Comparison of ENCODE assay signal across 8 cellular contexts in genomic region chr1:203628185-203628996, GRCh38. TPM values are rescaled to one million over a fixed set of nuclear protein-coding genes. Genes with fewer than 3 reads are reported as not detected.
DNase-seq lines count a peak whose midpoint lies in the region; FAIRE-seq and TF ChIP-seq lines count a peak whose summit lies in the region.

No MANE protein-coding gene starts in this region.

- H3K36me3 ChIP-seq in astrocyte (ENCODE audit: insufficient read depth, low read length) (no peaks in the 10 kb centered on the region), iPS DF 6.9 (ENCODE audit: control insufficient read depth, insufficient read depth, low read length) (no peaks in the 10 kb centered on the region)

- no peak for FAIRE-seq in astrocyte (lab: Jason Lieb, UNC)

- H3K4me2 ChIP-seq in astrocyte (ENCODE audit: low read length), result peak overlapping the region; percentile 97

- H3K36me3 Mint-ChIP-seq in astrocyte (ENCODE audit: low read depth, unreplicated experiment), result peaks cover 3% of the 10 kb centered on the region

- no peak for TF ChIP-seq CTCF in astrocyte (IDR thresholded peaks at IDR 0.05; ENCODE audit: insufficient read depth, low read depth, low read length)

- H3K9me3 ChIP-seq in astrocyte (ENCODE audit: insufficient read depth, low read depth, low read length) (no peaks in the 10 kb centered on the region), iPS DF 6.9 (ENCODE audit: control insufficient read depth, insufficient read depth, low read length) (no peaks in the 10 kb centered on the region)

- H3K79me2 ChIP-seq in astrocyte (ENCODE audit: insufficient read depth, low read length), result peaks cover 68% of the 10 kb centered on the region

- peaks cover 35% of the 10 kb centered on the region for H3K4me1 ChIP-seq in astrocyte (ENCODE audit: insufficient read depth, low read length)
- H3K4me1 ChIP-seq in iPS DF 6.9 (ENCODE audit: control insufficient read depth, insufficient read depth, low read length), result peaks cover 8% of the 10 kb centered on the region; the same call in 1 of the 2 replicates

- H3K27me3 Mint-ChIP-seq in astrocyte (ENCODE audit: low read depth, unreplicated experiment), result no peaks in the 10 kb centered on the region

- peak overlapping the region; percentile 79 for H3K27ac ChIP-seq in astrocyte (ENCODE audit: low read depth, low read length)
- H3K27ac ChIP-seq in iPS DF 6.9 (ENCODE audit: low read length), result no peak overlapping the region

- DNase-seq in DMS79 (lab: John Stamatoyannopoulos, UW) (peak; percentile 40), LoVo (ENCODE audit: low spot score) (peak; percentile 23), astrocyte (ENCODE audit: low read depth) (no peak), iPS DF 6.9 (ENCODE audit: low read depth, low spot score) (no peak), skeletal muscle cell (ENCODE audit: low read depth) (no peak), DMS153 (lab: John Stamatoyannopoulos, UW) (no peak), SW480 (ENCODE audit: low spot score) (no peak), NCI-H2196 treated with DMSO at 0.1 percent for 48 hours (lab: John Stamatoyannopoulos, UW; ENCODE audit: unreplicated experiment) (no peak)

- H3K27ac Mint-ChIP-seq in astrocyte (ENCODE audit: unreplicated experiment), result peak overlapping the region; percentile 67

- H4K20me1 ChIP-seq in astrocyte (ENCODE audit: insufficient read depth, low read length), result peaks cover 32% of the 10 kb centered on the region

- peak overlapping the region; percentile 99 for H3K4me3 Mint-ChIP-seq in astrocyte (ENCODE audit: unreplicated experiment)

- peaks cover 25% of the 10 kb centered on the region for H3K4me1 Mint-ChIP-seq in astrocyte (ENCODE audit: low read depth, unreplicated experiment)

- H3K27me3 ChIP-seq in astrocyte (ENCODE audit: insufficient read depth, low read length), result no peaks in the 10 kb centered on the region
- peaks cover 4% of the 10 kb centered on the region; the same call in 1 of the 2 replicates for H3K27me3 ChIP-seq in iPS DF 6.9 (ENCODE audit: control insufficient read depth, insufficient read depth, low read length)

- no CpG with 5 or more reads among the region's 19 CpGs for WGBS in iPS DF 6.9 (ENCODE audit: insufficient coverage, insufficient read length)

- no peaks in the 10 kb centered on the region for H3K9me3 Mint-ChIP-seq in astrocyte (ENCODE audit: unreplicated experiment)

- H2AFZ ChIP-seq in astrocyte (ENCODE audit: low read depth, low read length), result peak overlapping the region; percentile 59

- peak overlapping the region; percentile 95 for H3K4me3 ChIP-seq in astrocyte (ENCODE audit: insufficient read depth, low read depth, low read length)
- peak overlapping the region; percentile 36; the same call in 1 of the 2 replicates for H3K4me3 ChIP-seq in iPS DF 6.9 (ENCODE audit: low read length)
- peak overlapping the region; percentile 82 for H3K4me3 ChIP-seq in skeletal muscle cell (ENCODE audit: low read depth, low read length)

- H3K9ac ChIP-seq in astrocyte (ENCODE audit: low read length), result peak overlapping the region; percentile 95

RNA-seq across cellular contexts. Expression of gene ATP2B4, which starts 1.8 kb away (rescaled TPM):
- total RNA-seq in astrocyte, result 103 and 114 TPM in 2 replicates

Comparison
In these comparisons a context has a peak if more than half of its experiments do, and no peak if none do; other contexts are left out.
1. DNase-seq: peak in DMS79 (single experiment) and LoVo (single experiment); none in astrocyte (single experiment), iPS DF 6.9 (single experiment), skeletal muscle cell (single experiment), DMS153 (single experiment), SW480 (single experiment) and NCI-H2196 treated with DMSO at 0.1 percent for 48 hours (single experiment).
2. H3K4me3 ChIP-seq: peak in every context shown above with its lines; median percentile 95 in astrocyte; 82 in skeletal muscle cell; 36 in iPS DF 6.9.